Comparison of ENCODE assay signal across 8 cellular contexts in genomic region chr15:67063689-67064606, GRCh38. TPM values are rescaled to one million over a fixed set of nuclear protein-coding genes. Genes with fewer than 3 reads are reported as not detected.
DNase-seq lines count a peak whose midpoint lies in the region; ATAC-seq lines count a peak whose summit lies in the region.

No MANE protein-coding gene starts in this region.

- H3K27me3 Mint-ChIP-seq in T-helper 17 cell: no peaks in the 10 kb centered on the region

- peak; percentile 94 for DNase-seq in HuH-7 (ENCODE audit: low spot score)
- DNase-seq in T-helper 17 cell: no peak
- DNase-seq in head of caudate nucleus: peak in 34 of 42 donors; percentile 33 to 85 (median 65)
- DNase-seq in sciatic nerve (ENCODE audit: low spot score): no peak
- DNase-seq in NCI-H2171 treated with DMSO at 0.1 percent for 48 hours (lab: John Stamatoyannopoulos, UW): no peak
- DNase-seq in NCI-H1092 treated with DMSO at 0.1 percent for 48 hours (lab: John Stamatoyannopoulos, UW): no peak

- H3K4me1 Mint-ChIP-seq in T-helper 17 cell: peaks cover 38% of the 10 kb centered on the region

- peak overlapping the region; percentile 90 for H3K27ac Mint-ChIP-seq in T-helper 17 cell

- intact Hi-C loops in head of caudate nucleus (cut with DNase I): no loop called here
- intact Hi-C loops in sciatic nerve (cut with DNase I): loop anchor here (10.0 kb wide), 1 partner anchor 71 kb away; no protein-coding TSS in a partner anchor

- ATAC-seq in T-helper 17 cell (no peak), sciatic nerve (peak; percentile 22), GM19395 (IDR thresholded peaks at IDR 0.05; ENCODE audit: unreplicated experiment) (no peak), HG02840 (IDR thresholded peaks at IDR 0.05; ENCODE audit: low FRiP score, unreplicated experiment) (no peak)

- H3K9me3 ChIP-seq in T-helper 17 cell (ENCODE audit: control insufficient read depth, low read length, poor library complexity, severe bottlenecking): no peaks in the 10 kb centered on the region

- H3K4me3 Mint-ChIP-seq in T-helper 17 cell: peak overlapping the region; percentile 97

- no peaks in the 10 kb centered on the region for H3K36me3 Mint-ChIP-seq in T-helper 17 cell (ENCODE audit: low read depth)

RNA-seq across cellular contexts. Expression of gene SMAD3, which starts 1.5 kb away (rescaled TPM):
- total RNA-seq in T-helper 17 cell (10 to 100 TPM; 79.8 to 82.9 TPM), sciatic nerve (58.8 TPM)

Comparison
In these comparisons a context has a peak if more than half of its experiments do, and no peak if none do; other contexts are left out.
1. DNase-seq: peak in HuH-7 (single experiment) and head of caudate nucleus (34 of 42); none in T-helper 17 cell (0 of 3), sciatic nerve (single experiment), NCI-H2171 treated with DMSO at 0.1 percent for 48 hours (single experiment) and NCI-H1092 treated with DMSO at 0.1 percent for 48 hours (single experiment).